Comparison of ENCODE assay signal across 8 cellular contexts in the genomic region with DNA sequence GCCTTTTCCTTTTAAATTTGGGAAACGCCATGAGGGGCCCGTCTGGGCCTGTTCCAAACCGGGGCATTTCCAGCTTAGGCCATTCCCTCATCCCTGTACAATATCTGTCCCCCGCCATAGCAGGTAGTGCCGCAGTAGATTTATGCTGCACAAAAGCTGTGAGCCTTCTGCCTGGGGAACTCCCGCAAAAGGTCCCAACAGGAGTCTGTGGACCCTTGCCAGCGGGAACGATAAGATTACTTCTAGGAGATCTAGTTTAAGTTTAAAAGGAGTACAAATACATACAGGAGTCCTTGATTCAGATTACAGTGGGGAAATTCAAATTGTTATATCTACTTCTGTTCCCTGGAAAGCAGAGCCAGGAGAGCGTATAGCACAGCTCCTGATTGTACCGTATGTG. TPM values are rescaled to one million over a fixed set of nuclear protein-coding genes. Genes with fewer than 3 reads are reported as not detected.
DNase-seq lines count a peak whose midpoint lies in the region; ATAC-seq, FAIRE-seq and TF ChIP-seq lines count a peak whose summit lies in the region.
"Not testable (repeated sequence)": the region's sequence is repeated elsewhere in the genome, so short reads cannot be mapped to it uniquely, and the experiment has no call there.

No MANE protein-coding gene starts in this region.

- not testable (repeated sequence) for H4K5ac ChIP-seq in mesendoderm (ENCODE audit: low read length)

- POLR2A ChIA-PET in HCT116 (lab: Charles Lee) = not testable (repeated sequence)

- dilution Hi-C loops in keratinocyte (cut with MboI; ENCODE audit: extremely low pct_ligation_motif_present, low sequenced_read_pairs) = not testable (repeated sequence)

- not testable (repeated sequence) for H3K27me3 ChIP-seq in GM23338 (ENCODE audit: insufficient read depth); HCT116 (ENCODE audit: insufficient read depth, low read length); keratinocyte (ENCODE audit: control insufficient read depth, extremely low read depth, insufficient read depth, low read length); mesendoderm (ENCODE audit: insufficient read depth, low read length, poor library complexity)

- not testable (repeated sequence) for H3K9me3 ChIP-seq in HCT116 (ENCODE audit: control insufficient read depth in 1 of 2, insufficient read depth in 1 of 2, low read depth in 1 of 2, low read length in 2 of 2); keratinocyte (ENCODE audit: control insufficient read depth, low read depth, low read length)

- not testable (repeated sequence) for H3K9ac ChIP-seq in HCT116 (ENCODE audit: low read length); keratinocyte (ENCODE audit: control insufficient read depth, extremely low read depth, insufficient read depth, low read length); mesendoderm (ENCODE audit: low read length)

- peak overlapping the region; percentile 71 for H3K27ac Mint-ChIP-seq in GM23338
- peak overlapping the region; percentile 71 for H3K27ac Mint-ChIP-seq in activated naive CD4-positive, alpha-beta T cell treated with anti-CD3 and anti-CD28 coated beads, Interleukin-2, amount 50 U/mL, for 24 hours
- H3K27ac Mint-ChIP-seq in chondrocyte (ENCODE audit: unreplicated experiment) = peak overlapping the region; percentile 57
- peak overlapping the region; percentile 71 for H3K27ac Mint-ChIP-seq in nephron progenitor cell
- H3K27ac Mint-ChIP-seq in progenitor cell of endocrine pancreas = peak overlapping the region; percentile 2

- intact Hi-C loops in HCT116 (cut with micrococcal nuclease) = not testable (repeated sequence)

- TF ChIP-seq CTCF in GM23338 (conservative IDR thresholded peaks at IDR 0.05; ENCODE audit: low read depth in 2 of 2); HCT116 (IDR thresholded peaks at IDR 0.05 in 2 of 3, conservative IDR thresholded peaks at IDR 0.05 in 1 of 3; ENCODE audit: borderline replicate concordance in 1 of 3, insufficient read depth in 1 of 3, low read depth in 2 of 3, low read length in 2 of 3); chondrocyte (IDR thresholded peaks at IDR 0.05); keratinocyte (optimal IDR thresholded peaks at IDR 0.05 in 1 of 3, IDR thresholded peaks at IDR 0.05 in 1 of 3, conservative IDR thresholded peaks at IDR 0.05 in 1 of 3; ENCODE audit: extremely low read depth in 1 of 3, insufficient read depth in 2 of 3, low read length in 3 of 3); nephron progenitor cell (IDR thresholded peaks at IDR 0.05); progenitor cell of endocrine pancreas (IDR thresholded peaks at IDR 0.05; ENCODE audit: unreplicated experiment): not testable (repeated sequence)

- H3K27me3 Mint-ChIP-seq in GM23338 (ENCODE audit: insufficient read depth, low read depth, poor library complexity); activated naive CD4-positive, alpha-beta T cell treated with anti-CD3 and anti-CD28 coated beads, Interleukin-2, amount 50 U/mL, for 24 hours; chondrocyte (ENCODE audit: low read depth); nephron progenitor cell (ENCODE audit: low read depth, poor library complexity); progenitor cell of endocrine pancreas: not testable (repeated sequence)

- H3K79me1 ChIP-seq in mesendoderm (ENCODE audit: low read length) = not testable (repeated sequence)

- H3K36me3 Mint-ChIP-seq in GM23338 (ENCODE audit: low read depth) (peaks cover 27% of the 10 kb centered on the region), chondrocyte (ENCODE audit: low read depth) (peaks cover 11% of the 10 kb centered on the region), nephron progenitor cell (ENCODE audit: low read depth) (peaks cover 43% of the 10 kb centered on the region), progenitor cell of endocrine pancreas (ENCODE audit: insufficient read depth) (peaks cover 13% of the 10 kb centered on the region)
- not testable (repeated sequence) for H3K36me3 Mint-ChIP-seq in activated naive CD4-positive, alpha-beta T cell treated with anti-CD3 and anti-CD28 coated beads, Interleukin-2, amount 50 U/mL, for 24 hours

- H3K4ac ChIP-seq in mesendoderm (ENCODE audit: low read depth, low read length) = not testable (repeated sequence)

- RAD21 ChIA-PET in HCT116 (lab: Charles Lee; ENCODE audit: low non-redundant PET in 1 of 2, low total read pairs in 2 of 2, uncharacterized antibody in 2 of 2, unreplicated experiment in 2 of 2) = not testable (repeated sequence)

- 0 out of 2 replicates have a peak overlapping the region, but pooled peaks have one; percentile 72 for H3K27ac ChIP-seq in GM23338 (ENCODE audit: low read depth)
- H3K27ac ChIP-seq in HCT116 (ENCODE audit: low read depth, low read length); keratinocyte (ENCODE audit: control insufficient read depth, insufficient read depth, low read length); mesendoderm (ENCODE audit: low read depth, low read length): not testable (repeated sequence)

- H2AFZ ChIP-seq in GM23338; HCT116 (ENCODE audit: low read depth, low read length, poor library complexity, severe bottlenecking): not testable (repeated sequence)
- peak overlapping the region; percentile 9 for H2AFZ ChIP-seq in keratinocyte (ENCODE audit: control insufficient read depth, low read length)

- H3F3A ChIP-seq in GM23338 (replicated peaks; ENCODE audit: low read depth) = not testable (repeated sequence)

- not testable (repeated sequence) for H3K4me1 ChIP-seq in GM23338 (ENCODE audit: insufficient read depth); HCT116 (ENCODE audit: control insufficient read depth in 1 of 2, insufficient read depth in 2 of 2, low read length in 2 of 2); mesendoderm (ENCODE audit: control insufficient read depth, low read depth, low read length)
- peaks cover 13% of the 10 kb centered on the region for H3K4me1 ChIP-seq in keratinocyte (ENCODE audit: control insufficient read depth, extremely low read depth, insufficient read depth, low read length)

- not testable (repeated sequence) for H2BK15ac ChIP-seq in mesendoderm (replicated peaks; ENCODE audit: low read depth)

- H2BK120ac ChIP-seq in mesendoderm (ENCODE audit: low read depth, low read length) = not testable (repeated sequence)

- not testable (repeated sequence) for TF ChIP-seq RAD21 in HCT116 (IDR thresholded peaks at IDR 0.05; ENCODE audit: low read depth)

- not testable (repeated sequence) for H3K9me1 ChIP-seq in keratinocyte (ENCODE audit: control insufficient read depth, extremely low read depth, insufficient read depth, low read length)

- TF ChIP-seq POLR2A in HCT116 (IDR thresholded peaks at IDR 0.05; ENCODE audit: borderline replicate concordance, extremely low read depth, insufficient read depth, insufficient read length) = not testable (repeated sequence)

- H4K8ac ChIP-seq in mesendoderm (ENCODE audit: low read depth, low read length) = not testable (repeated sequence)

- FAIRE-seq in keratinocyte (lab: Jason Lieb, UNC) = not testable (repeated sequence)

- H3K36me3 ChIP-seq in GM23338 (ENCODE audit: insufficient read depth) = peaks cover 13% of the 10 kb centered on the region
- H3K36me3 ChIP-seq in HCT116 (ENCODE audit: control insufficient read depth in 1 of 2, insufficient read depth in 2 of 2, low read length in 2 of 2); keratinocyte (ENCODE audit: control insufficient read depth in 2 of 2, extremely low read depth in 1 of 2, insufficient read depth in 2 of 2, low read length in 2 of 2); mesendoderm (ENCODE audit: control insufficient read depth, insufficient read depth, low read length): not testable (repeated sequence)

- H3K79me2 ChIP-seq in GM23338 (replicated peaks; ENCODE audit: insufficient read depth); HCT116 (ENCODE audit: insufficient read depth, low read length); keratinocyte (ENCODE audit: control insufficient read depth, insufficient read depth, low read length); mesendoderm (ENCODE audit: control insufficient read depth, insufficient read depth, low read length): not testable (repeated sequence)

- H3K9me3 Mint-ChIP-seq in GM23338; activated naive CD4-positive, alpha-beta T cell treated with anti-CD3 and anti-CD28 coated beads, Interleukin-2, amount 50 U/mL, for 24 hours; chondrocyte (ENCODE audit: low read depth); nephron progenitor cell; progenitor cell of endocrine pancreas (ENCODE audit: low read depth): not testable (repeated sequence)

- not testable (repeated sequence) for H2BK5ac ChIP-seq in mesendoderm (ENCODE audit: low read length)

- CTCF ChIA-PET in HCT116 (lab: Charles Lee) = not testable (repeated sequence)

- H3K56ac ChIP-seq in mesendoderm (ENCODE audit: low read length) = not testable (repeated sequence)

- no CpG with 5 or more reads among the region's 10 CpGs for WGBS in mesendoderm (ENCODE audit: extremely low coverage, insufficient coverage, low lambda C conversion rate)

- not testable (repeated sequence) for H3K9me2 ChIP-seq in GM23338 (ENCODE audit: insufficient read depth); HCT116 (ENCODE audit: insufficient read depth)

- not testable (repeated sequence) for H3K23ac ChIP-seq in mesendoderm (ENCODE audit: low read length)

- H3K4me1 Mint-ChIP-seq in GM23338; activated naive CD4-positive, alpha-beta T cell treated with anti-CD3 and anti-CD28 coated beads, Interleukin-2, amount 50 U/mL, for 24 hours; chondrocyte (ENCODE audit: low read depth); nephron progenitor cell; progenitor cell of endocrine pancreas (ENCODE audit: low read depth): not testable (repeated sequence)

- DNase-seq in GM23338 (ENCODE audit: low spot score); HCT116 (ENCODE audit: low read depth, low spot score); chondrocyte (ENCODE audit: low spot score); keratinocyte (ENCODE audit: low read depth, low spot score); mesendoderm; nephron progenitor cell; progenitor cell of endocrine pancreas (ENCODE audit: low spot score, unreplicated experiment): not testable (repeated sequence)

- ATAC-seq in GM23338, HCT116: not testable (repeated sequence)

- peak overlapping the region; percentile 80 for H3K18ac ChIP-seq in mesendoderm (ENCODE audit: low read length)

- not testable (repeated sequence) for H4K20me1 ChIP-seq in GM23338 (replicated peaks; ENCODE audit: insufficient read depth); HCT116 (ENCODE audit: insufficient read depth); keratinocyte (ENCODE audit: control insufficient read depth, extremely low read depth, insufficient read depth, low read length)

- BruUV-seq in HCT116 (replicated peaks; lab: Mats Ljungman, UMichigan) = not testable (repeated sequence)

- not testable (repeated sequence) for H3K4me3 ChIP-seq in GM23338; HCT116 (replicated peaks in 1 of 2; ENCODE audit: low read depth in 1 of 2, low read length in 2 of 2); keratinocyte (ENCODE audit: control insufficient read depth in 2 of 3, extremely low read depth in 1 of 3, insufficient read depth in 2 of 3, low read depth in 1 of 3, low read length in 3 of 3); mesendoderm (ENCODE audit: low read length)

- not testable (repeated sequence) for H3K4me2 ChIP-seq in GM23338; mesendoderm (ENCODE audit: low read length)
- peak overlapping the region; percentile 51; the same call in 1 of the 2 replicates for H3K4me2 ChIP-seq in HCT116 (ENCODE audit: low read length)
- peak overlapping the region; percentile 16 for H3K4me2 ChIP-seq in keratinocyte (ENCODE audit: control insufficient read depth, extremely low read depth, insufficient read depth, low read depth, low read length)

- H3K4me3 Mint-ChIP-seq in GM23338; activated naive CD4-positive, alpha-beta T cell treated with anti-CD3 and anti-CD28 coated beads, Interleukin-2, amount 50 U/mL, for 24 hours; chondrocyte (ENCODE audit: unreplicated experiment); nephron progenitor cell; progenitor cell of endocrine pancreas (ENCODE audit: low read depth): not testable (repeated sequence)

- H2AK5ac ChIP-seq in mesendoderm (ENCODE audit: low read length) = not testable (repeated sequence)

RNA-seq across cellular contexts. Expression of gene ENSA, which starts 25.2 kb away (rescaled TPM):
- total RNA-seq in GM23338 (2014; rRNA removed; shearing (Covaris generic)) = 143 and 200 TPM in 2 replicates
- polyA plus RNA-seq in GM23338 (2016; fragmentation: Nextera tagmentation; extraction: Ambion mirVana) (114 and 121 TPM in 2 replicates), keratinocyte (76.8 to 157 TPM (median 102 TPM) in 3 replicates)
- total RNA-seq in HCT116 (2021; ENCODE audit: unreplicated experiment) (130 TPM), chondrocyte (85.5 to 125 TPM (median 85.7 TPM) in 3 replicates), progenitor cell of endocrine pancreas (164 and 169 TPM in 2 replicates)
- 73.2 and 101 TPM in 2 replicates for polyA plus RNA-seq in HCT116 (2012)
- polyA plus RNA-seq in keratinocyte (2011; ENCODE audit: low read depth) = 59.7 TPM
- polyA plus RNA-seq in keratinocyte (2011; cell fraction: cytosol; rRNA removed) = 99.0 and 125 TPM in 2 replicates
- 56.9 and 69.4 TPM in 2 replicates for polyA plus RNA-seq in keratinocyte (2011; cell fraction: nucleus; rRNA removed)
- polyA plus RNA-seq in keratinocyte (2012; ENCODE audit: low replicate concordance) = 87.5 and 131 TPM in 2 replicates
- polyA minus RNA-seq in keratinocyte = 13.2 to 36.5 TPM (median 22.0 TPM) in 3 replicates
- polyA minus RNA-seq in keratinocyte (2011; cell fraction: cytosol; rRNA and poly(A)+ RNA removed) = 27.0 TPM
- 7.9 and 12.7 TPM in 2 replicates for polyA minus RNA-seq in keratinocyte (2011; cell fraction: nucleus; rRNA and poly(A)+ RNA removed)
- 201 TPM for polyA plus RNA-seq in mesendoderm (2013, experiment 1 of 2)
- polyA plus RNA-seq in mesendoderm (2013, experiment 2 of 2) = 201 TPM

RNA-seq across cellular contexts. Expression of gene GOLPH3L, which starts 42.3 kb away (rescaled TPM):
- total RNA-seq in GM23338 (2014; rRNA removed; shearing (Covaris generic)) = 28.9 and 29.6 TPM in 2 replicates
- polyA plus RNA-seq in GM23338 (2016; fragmentation: Nextera tagmentation; extraction: Ambion mirVana) (23.5 and 24.6 TPM in 2 replicates), keratinocyte (14.0 to 22.2 TPM (median 19.5 TPM) in 3 replicates)
- total RNA-seq in HCT116 (2021; ENCODE audit: unreplicated experiment) (28.0 TPM), chondrocyte (17.1 to 23.2 TPM (median 17.7 TPM) in 3 replicates), progenitor cell of endocrine pancreas (30.6 and 31.9 TPM in 2 replicates)
- 16.8 and 19.2 TPM in 2 replicates for polyA plus RNA-seq in HCT116 (2012)
- 91.1 TPM for polyA plus RNA-seq in keratinocyte (2011; ENCODE audit: low read depth)
- polyA plus RNA-seq in keratinocyte (2011; cell fraction: cytosol; rRNA removed) = 10.4 and 16.8 TPM in 2 replicates
- polyA plus RNA-seq in keratinocyte (2011; cell fraction: nucleus; rRNA removed) = 21.4 and 24.2 TPM in 2 replicates
- polyA plus RNA-seq in keratinocyte (2012; ENCODE audit: low replicate concordance) = 13.5 and 15.5 TPM in 2 replicates
- polyA minus RNA-seq in keratinocyte = 6.6 to 23.5 TPM (median 15.1 TPM) in 3 replicates
- polyA minus RNA-seq in keratinocyte (2011; cell fraction: cytosol; rRNA and poly(A)+ RNA removed) = 11.7 TPM
- polyA minus RNA-seq in keratinocyte (2011; cell fraction: nucleus; rRNA and poly(A)+ RNA removed) = 10.3 and 20.6 TPM in 2 replicates
- polyA plus RNA-seq in mesendoderm (2013, experiment 1 of 2) = 30.2 TPM
- 29.5 TPM for polyA plus RNA-seq in mesendoderm (2013, experiment 2 of 2)

Comparison
In these comparisons a context has a peak if more than half of its experiments do, and no peak if none do; other contexts are left out.
1. H3K27ac Mint-ChIP-seq: peak in every context shown above with its lines; median percentile 71 in GM23338; 71 in activated naive CD4-positive, alpha-beta T cell treated with anti-CD3 and anti-CD28 coated beads, Interleukin-2, amount 50 U/mL, for 24 hours; 71 in nephron progenitor cell; 57 in chondrocyte; 2 in progenitor cell of endocrine pancreas.